Comparison of ENCODE assay signal across 1 cellular context in the genomic region with DNA sequence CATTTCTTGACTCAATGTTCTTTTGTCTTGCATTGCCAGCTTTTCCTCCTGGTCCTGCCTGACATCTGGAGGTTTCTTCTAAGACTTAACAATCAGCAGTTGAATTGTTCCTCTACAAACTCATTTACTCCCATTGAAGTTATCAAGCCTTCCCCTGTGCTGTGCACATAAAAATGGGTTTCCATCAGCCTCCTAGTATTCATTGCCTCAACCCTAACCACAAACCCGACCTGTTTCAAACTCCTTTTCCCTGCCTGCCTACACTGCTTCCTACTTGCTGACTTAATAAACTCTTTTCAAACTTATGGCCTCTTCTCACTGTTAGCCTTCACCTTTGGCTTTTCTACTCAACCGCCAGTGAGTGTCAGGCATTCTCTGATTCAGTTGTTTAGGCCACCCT.
TF ChIP-seq lines count a peak whose summit lies in the region.

No MANE protein-coding gene starts in this region.

TF ChIP-seq in GM12878, 131 proteins besides CTCF, POLR2A, EP300 and RAD21:
- TF ChIP-seq JUNB (IDR thresholded peaks at IDR 0.05): no peak
- peak; percentile 11; the same call in 1 of the 2 replicates for TF ChIP-seq RUNX3 (IDR thresholded peaks at IDR 0.05; ENCODE audit: low read length)
